20 cellular contexts compared by ENCODE assay signal in genomic region chr7:57362868-57363267, GRCh38.
"Had no signal": no experiment of that assay in that cellular context is flagged by ENCODE, and none has a peak within 500 bp of the region (broad histone marks: within the 10 kb centered on the region; RNA-seq: fewer than 3 reads in every experiment).

No MANE protein-coding gene starts in this region.

- H3K27me3 ChIP-seq: SJSA1 had no signal

- H3K4me1 ChIP-seq: SJSA1 had no signal

- DNase-seq: IMR-90, Kasumi-1, KG1, MM.1S, NCI-H1092 treated with DMSO at 0.1 percent for 48 hours, NCI-H1436, NCI-H187, NCI-H2029, NCI-H2081 treated with DMSO at 0.1 percent for 48 hours, NCI-H2171, NCI-H226, NCI-H446, NCI-H510A, NCI-H524 treated with DMSO at 0.1 percent for 48 hours, NCI-H69, NCI-H774, SIG-M5 had no signal

- H3K27ac ChIP-seq: RWPE1, SJSA1, SK-N-MC had no signal

- H3K4me3 ChIP-seq: SJSA1, SK-N-MC had no signal

- H3K9me3 ChIP-seq: SJSA1 had no signal

- H3K36me3 ChIP-seq: SJSA1 had no signal
